ENCODE assay signal across 1 cellular context in the genomic region with DNA sequence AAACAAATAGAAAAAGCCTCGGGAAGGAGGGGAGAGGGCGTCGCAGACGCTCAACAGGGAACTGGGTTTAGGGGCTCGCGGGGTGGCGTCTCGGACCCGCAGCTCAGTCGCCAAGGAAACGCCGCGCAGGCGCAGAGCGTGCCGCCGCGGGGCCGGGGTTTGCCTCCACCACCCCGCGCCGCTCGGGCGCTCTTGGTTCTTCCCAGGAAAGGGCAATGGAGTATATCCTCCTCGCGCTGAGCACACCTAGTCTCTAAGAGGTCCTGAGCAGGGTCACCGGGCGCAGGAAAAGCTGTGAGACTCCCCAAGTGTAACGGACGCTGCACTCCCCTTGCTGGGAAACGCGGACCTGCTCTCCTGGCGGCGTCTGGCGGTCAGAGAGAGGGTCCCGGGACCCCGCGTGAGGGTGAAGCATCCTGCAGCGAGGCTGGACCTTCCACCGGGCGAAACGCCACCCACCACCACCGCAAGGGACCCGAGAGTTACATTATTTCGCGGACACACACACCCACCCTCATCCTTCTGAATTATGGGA.
TF ChIP-seq lines count a peak whose summit lies in the region.

No MANE protein-coding gene starts in this region.

TF ChIP-seq in GM23338, 12 proteins besides CTCF, POLR2A, EP300 and RAD21 (continued from another document):
- TF ChIP-seq ZNF462 (CRISPR knock-in tag; IDR thresholded peaks at IDR 0.05) = no peak
- peak; percentile 75 for TF ChIP-seq POLR2AphosphoS5 (IDR thresholded peaks at IDR 0.05; ENCODE audit: low read depth)
